9 cellular contexts compared by ENCODE assay signal in the genomic region with DNA sequence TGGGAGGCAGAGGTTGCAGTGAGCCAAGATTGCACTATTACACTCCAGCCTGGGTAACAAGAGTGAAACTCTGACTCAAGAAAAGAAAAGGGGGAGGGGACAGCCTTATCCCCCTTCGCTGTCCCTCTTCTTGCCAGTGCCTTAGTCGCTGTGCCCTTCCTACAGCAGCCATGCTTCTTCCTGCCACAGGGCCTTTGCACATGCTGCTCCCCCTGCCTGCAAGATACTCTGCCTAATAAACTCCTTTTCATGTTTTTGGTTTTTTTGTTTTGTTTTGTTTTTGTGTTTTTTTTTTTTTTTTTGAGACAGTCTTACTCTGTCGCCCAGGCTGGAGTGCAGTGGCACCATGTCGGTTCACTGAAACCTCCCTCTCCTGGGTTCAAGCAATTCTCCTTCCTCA. TPM values are rescaled to one million over a fixed set of nuclear protein-coding genes. Genes with fewer than 3 reads are reported as not detected.
"Had no signal": no experiment of that assay in that cellular context is flagged by ENCODE, and none has a peak within 500 bp of the region (broad histone marks: within the 10 kb centered on the region; RNA-seq: fewer than 3 reads in every experiment).

No MANE protein-coding gene starts in this region.

- H3K27ac Mint-ChIP-seq: IgD-negative memory B cell had no signal

- DNase-seq: IMR-90, KBM-7, KG1 had no signal

- H3K36me3 Mint-ChIP-seq: IgD-negative memory B cell had no signal

- H3K4me2 ChIP-seq: KMS-11 had no signal

- H3K9me3 Mint-ChIP-seq: IgD-negative memory B cell had no signal

- ATAC-seq: HepG2 had no signal

- H3K4me3 Mint-ChIP-seq: IgD-negative memory B cell had no signal

- FAIRE-seq: HepG2, HTR-8/SVneo had no signal

- H3K27ac ChIP-seq: HL-60, KMS-11 had no signal

- H3K9ac ChIP-seq: KMS-11 had no signal

RNA-seq across cellular contexts. Expression of a gene that starts 21.4 kb away (rescaled TPM):
- total RNA-seq: HepG2, HT1080, IMR-90 had no signal
- polyA plus RNA-seq: HepG2, IgD-negative memory B cell, IMR-90 had no signal
